ENCODE assay signal across 8 cellular contexts in the genomic region with DNA sequence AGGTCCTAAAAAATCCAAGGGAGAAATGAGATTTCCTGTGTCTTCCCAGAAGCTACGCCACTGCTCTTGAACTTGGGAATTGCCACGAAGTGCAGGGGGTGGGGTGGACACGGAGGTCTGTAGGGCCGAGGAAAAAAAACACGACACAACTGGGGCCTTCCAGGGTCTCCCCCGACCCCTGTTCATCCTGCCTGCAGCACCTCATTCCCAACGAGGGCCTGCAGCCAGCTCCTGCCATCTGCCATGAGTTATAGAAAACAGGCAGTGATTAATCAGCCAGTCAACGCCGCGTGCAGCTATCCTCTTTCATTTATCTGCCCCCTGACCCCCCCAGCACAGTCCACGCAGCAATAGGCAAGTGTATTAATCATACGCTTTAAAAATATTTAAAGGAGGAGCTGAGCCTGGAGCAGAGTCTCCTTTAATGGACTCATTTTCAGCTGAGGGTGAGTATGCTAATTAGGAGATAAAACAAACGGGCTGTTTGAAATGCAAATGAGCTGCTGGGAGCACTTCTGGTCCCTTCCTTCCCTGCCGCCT.
DNase-seq lines count a peak whose midpoint lies in the region; ATAC-seq and TF ChIP-seq lines count a peak whose summit lies in the region.

No MANE protein-coding gene starts in this region.

- intact Hi-C loops in adrenal gland (cut with DNase I), result loop anchor here in 1 of 2 donors (10.0 kb wide), 1 partner anchor 740 kb away; no protein-coding TSS in a partner anchor

- H3K27ac ChIP-seq in adrenal gland (no peak overlapping the region), stomach smooth muscle (ENCODE audit: low read length) (peak overlapping the region; percentile 2)

- DNase-seq in BE2C (peak; percentile 77), NCI-H345 treated with DMSO at 0.1 percent for 48 hours (lab: John Stamatoyannopoulos, UW; ENCODE audit: unreplicated experiment) (peak; percentile 26), adrenal gland (peak in 6 of 7 donors; percentile 46 to 82 (median 61)), inferior parietal cortex (ENCODE audit: extremely low spot score) (peak; percentile 59)
- DNase-seq in activated naive CD4-positive, alpha-beta T cell treated with Interleukin-2 at 50 U/mL for 16 hours, result no peak

- no peaks in the 10 kb centered on the region for H3K4me1 ChIP-seq in BE2C
- H3K4me1 ChIP-seq in adrenal gland (replicated peaks in 1 of 2), result peaks cover 0 to 8% of the 10 kb centered on the region in 2 donors
- peaks cover 26% of the 10 kb centered on the region for H3K4me1 ChIP-seq in stomach smooth muscle (ENCODE audit: control insufficient read depth, insufficient read depth, low read length)

- TF ChIP-seq CTCF in BE2C (IDR thresholded peaks at IDR 0.05; ENCODE audit: low read depth, low read length) (no peak), adrenal gland (IDR thresholded peaks at IDR 0.05) (no peak)

- H3K36me3 ChIP-seq in BE2C (no peaks in the 10 kb centered on the region), adrenal gland (replicated peaks in 1 of 2) (no peaks in the 10 kb centered on the region), stomach smooth muscle (ENCODE audit: control insufficient read depth in 2 of 2, insufficient read depth in 2 of 2, low read length in 2 of 2) (no peaks in the 10 kb centered on the region)

- ATAC-seq in GM19395 (IDR thresholded peaks at IDR 0.05; ENCODE audit: unreplicated experiment) (peak; percentile 49), HG03457 (IDR thresholded peaks at IDR 0.05; ENCODE audit: unreplicated experiment) (no peak)

- H3K27me3 ChIP-seq in BE2C, result no peaks in the 10 kb centered on the region
- H3K27me3 ChIP-seq in adrenal gland, result no peaks in the 10 kb centered on the region
- H3K27me3 ChIP-seq in stomach smooth muscle (ENCODE audit: control insufficient read depth in 1 of 2, insufficient read depth in 2 of 2, low read length in 2 of 2), result peaks cover 0 to 2% of the 10 kb centered on the region in 2 donors

- TF ChIP-seq POLR2A in adrenal gland (IDR thresholded peaks at IDR 0.05), result peak; percentile 29 to 37

- H3K4me3 ChIP-seq in BE2C (ENCODE audit: low read depth, low read length) (peak overlapping the region; percentile 42), adrenal gland (no peak overlapping the region), stomach smooth muscle (ENCODE audit: low read length in 2 of 2) (peak overlapping the region; percentile 31 to 63)

- peak overlapping the region; percentile 62 for H3K9ac ChIP-seq in stomach smooth muscle (ENCODE audit: low read length in 2 of 2)

- H3K9me3 ChIP-seq in BE2C, result no peaks in the 10 kb centered on the region
- H3K9me3 ChIP-seq in adrenal gland (replicated peaks in 1 of 3), result no peaks in the 10 kb centered on the region
- no peaks in the 10 kb centered on the region for H3K9me3 ChIP-seq in stomach smooth muscle (ENCODE audit: control insufficient read depth in 2 of 2, low read length in 2 of 2)

- 4 to 21% (median 11%) methylated on average over 14 of the region's 14 CpGs for WGBS in adrenal gland, 4 donors

Comparison
In these comparisons a context has a peak if more than half of its experiments do, and no peak if none do; other contexts are left out.
1. H3K4me3 ChIP-seq: peak in BE2C (single experiment) and stomach smooth muscle (2 of 2); none in adrenal gland (0 of 4).